ENCODE assay signal across 20 cellular contexts in the genomic region with DNA sequence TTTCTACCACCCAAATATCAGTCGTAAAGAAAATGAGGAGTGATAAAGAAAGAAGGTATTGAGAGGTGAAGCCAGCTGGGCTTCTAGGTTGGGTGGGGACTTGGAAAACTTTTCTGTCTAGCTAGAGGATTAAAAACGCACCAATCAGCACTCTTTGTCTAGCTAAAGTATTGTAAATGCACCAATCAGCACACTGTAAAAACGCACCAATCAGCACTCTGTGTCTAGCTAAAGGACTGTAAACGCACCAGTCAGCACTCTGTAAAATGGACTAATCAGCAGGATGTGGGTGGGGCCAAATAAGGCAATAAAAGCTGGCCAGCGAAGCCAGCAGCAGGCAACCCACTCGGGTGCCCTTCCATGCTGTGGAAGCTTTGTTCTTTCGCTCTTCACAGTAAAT.
"Had no signal": no experiment of that assay in that cellular context is flagged by ENCODE, and none has a peak within 500 bp of the region (broad histone marks: within the 10 kb centered on the region; RNA-seq: fewer than 3 reads in every experiment).

No MANE protein-coding gene starts in this region.

- ATAC-seq: foreskin keratinocyte, left cardiac atrium, lower lobe of right lung had no signal

- H3K27ac Mint-ChIP-seq: memory B cell, mesothelial cell of epicardium, nephron progenitor cell, type B pancreatic cell had no signal

- H3K4me1 Mint-ChIP-seq: nephron progenitor cell had no signal

- FAIRE-seq: colon, kidney, small intestine, urothelium cell line had no signal

- H3K36me3 ChIP-seq: esophagus squamous epithelium, left ventricle myocardium inferior, lower lobe of right lung, right atrium auricular region, stomach, thyroid gland had no signal

- H3K27me3 Mint-ChIP-seq: memory B cell, type B pancreatic cell had no signal

- H3K36me3 Mint-ChIP-seq: type B pancreatic cell had no signal

- H3K4me3 Mint-ChIP-seq: memory B cell, mesothelial cell of epicardium, nephron progenitor cell, type B pancreatic cell had no signal

- H3K4me1 ChIP-seq: foreskin keratinocyte, right atrium auricular region, thyroid gland had no signal

- H3K27me3 ChIP-seq: esophagus squamous epithelium, foreskin keratinocyte, right atrium auricular region, stomach, thyroid gland had no signal

- H3K27ac ChIP-seq: esophagus squamous epithelium, foreskin keratinocyte, left ventricle myocardium inferior, lower lobe of right lung, right atrium auricular region, stomach, thyroid gland had no signal

- H3K4me3 ChIP-seq: left ventricle myocardium inferior, lower lobe of right lung, right atrium auricular region, stomach, thyroid gland had no signal

- H3K9me3 ChIP-seq: thyroid gland had no signal

- DNase-seq: dermis blood vessel endothelial cell; esophagus squamous epithelium; foreskin keratinocyte; kidney; left cardiac atrium; left ventricle myocardium inferior; lower lobe of right lung; nephron progenitor cell; small intestine; stimulated activated CD4-positive, alpha-beta T cell treated with anti-CD3 and anti-CD28 coated beads, Interleukin-12 subunit alpha, Interleukin-12 subunit beta, amount 100 ng/mL, for 4 hours; stimulated activated naive CD4-positive, alpha-beta T cell; stomach; substantia nigra; thyroid gland had no signal
